23 cellular contexts compared by ENCODE assay signal in the genomic region with DNA sequence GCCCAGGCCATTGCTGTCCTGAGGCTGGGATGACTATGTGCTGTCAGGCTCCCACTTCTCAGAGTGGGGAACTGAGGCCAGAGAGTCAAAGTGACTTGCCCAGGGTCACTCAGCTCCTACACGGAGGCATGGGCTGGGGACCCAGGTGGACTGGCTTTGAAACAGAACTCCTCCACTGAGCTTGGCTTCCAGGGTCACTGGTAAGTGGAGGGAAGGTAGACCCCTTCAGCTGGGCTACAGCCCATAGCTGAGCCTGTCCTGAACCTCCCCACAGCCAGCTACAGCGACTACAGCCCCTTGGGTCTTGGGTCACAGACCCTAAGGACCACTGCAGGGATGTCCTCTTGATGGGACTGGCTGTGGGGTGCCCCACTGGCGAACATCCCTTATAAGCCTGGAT.
"Had no signal": no experiment of that assay in that cellular context is flagged by ENCODE, and none has a peak within 500 bp of the region (broad histone marks: within the 10 kb centered on the region; RNA-seq: fewer than 3 reads in every experiment).

No MANE protein-coding gene starts in this region.

- H3K4me1 Mint-ChIP-seq: activated B cell treated with CpG ODN at 0.5 μM for 24 hours; activated CD4-positive, alpha-beta T cell treated with anti-CD3 and anti-CD28 coated beads, Interleukin-2, amount 10 ng/mL, durations not matched to agents 24 days and 14 days; activated CD8-positive, alpha-beta memory T cell treated with anti-CD3 and anti-CD28 coated beads, Interleukin-2, amount 10 ng/mL, durations not matched to agents 7 days and 5 days; T-cell had no signal

- H3K27ac Mint-ChIP-seq: activated CD4-positive, alpha-beta T cell treated with anti-CD3 and anti-CD28 coated beads, Interleukin-2, amount 10 ng/mL, durations not matched to agents 24 days and 14 days; activated CD8-positive, alpha-beta memory T cell treated with anti-CD3 and anti-CD28 coated beads, Interleukin-2, amount 10 ng/mL, durations not matched to agents 7 days and 5 days; T-cell had no signal

- H3K27me3 Mint-ChIP-seq: activated B cell treated with CpG ODN at 0.5 μM for 24 hours; activated CD4-positive, alpha-beta T cell treated with anti-CD3 and anti-CD28 coated beads, Interleukin-2, amount 10 ng/mL, durations not matched to agents 24 days and 14 days; activated CD8-positive, alpha-beta memory T cell treated with anti-CD3 and anti-CD28 coated beads, Interleukin-2, amount 10 ng/mL, durations not matched to agents 7 days and 5 days; activated naive CD8-positive, alpha-beta T cell; brain; T-cell had no signal

- DNase-seq: activated B cell treated with CpG ODN at 0.5 μM for 24 hours; activated CD4-positive, alpha-beta T cell treated with anti-CD3 and anti-CD28 coated beads for 1 hour; activated CD4-positive, alpha-beta T cell treated with anti-CD3 and anti-CD28 coated beads, Interleukin-2, amount 10 ng/mL, durations not matched to agents 24 days and 14 days; activated CD4-positive, alpha-beta T cell treated with anti-CD3 and anti-CD28 coated beads, Interleukin-2, amount 50 U/mL, for 48 hours; activated CD8-positive, alpha-beta memory T cell treated with anti-CD3 and anti-CD28 coated beads, Interleukin-2, amount 10 ng/mL, durations not matched to agents 7 days and 5 days; activated effector memory CD4-positive, alpha-beta T cell treated with Interleukin-2 at 50 U/mL for 16 hours; activated naive CD4-positive, alpha-beta T cell; amygdala; IMR-90; KG1; NCI-H1048; NCI-H146; NCI-H187 treated with DMSO at 0.1 percent for 48 hours; NCI-H2171; NCI-H345; NCI-H510A; NCI-H526 treated with DMSO at 0.1 percent for 48 hours; NCI-H82; T-cell; T-helper 2 cell; T1000 had no signal

- H3K9me3 Mint-ChIP-seq: activated B cell treated with CpG ODN at 0.5 μM for 24 hours; activated CD4-positive, alpha-beta T cell treated with anti-CD3 and anti-CD28 coated beads, Interleukin-2, amount 10 ng/mL, durations not matched to agents 24 days and 14 days had no signal

- ATAC-seq: activated CD8-positive, alpha-beta memory T cell treated with anti-CD3 and anti-CD28 coated beads, Interleukin-2, amount 10 ng/mL, durations not matched to agents 7 days and 5 days; T-cell had no signal

- H3K4me3 Mint-ChIP-seq: activated B cell treated with CpG ODN at 0.5 μM for 24 hours; activated CD4-positive, alpha-beta T cell treated with anti-CD3 and anti-CD28 coated beads, Interleukin-2, amount 10 ng/mL, durations not matched to agents 24 days and 14 days; activated CD8-positive, alpha-beta memory T cell treated with anti-CD3 and anti-CD28 coated beads, Interleukin-2, amount 10 ng/mL, durations not matched to agents 7 days and 5 days; activated naive CD8-positive, alpha-beta T cell; brain; T-cell had no signal
